5 cellular contexts compared by ENCODE assay signal in genomic region chrX:47116551-47117110, GRCh38. TPM values are rescaled to one million over a fixed set of nuclear protein-coding genes. Genes with fewer than 3 reads are reported as not detected.
"Had no signal": no experiment of that assay in that cellular context is flagged by ENCODE, and none has a peak within 500 bp of the region (broad histone marks: within the 10 kb centered on the region; RNA-seq: fewer than 3 reads in every experiment).

No MANE protein-coding gene starts in this region.

RNA-seq across cellular contexts. Expression of gene RGN, which starts 38.4 kb away (rescaled TPM):
- total RNA-seq: LHCN-M2, MCF 10A, NCI-H460, PC-3, SJSA1 had no signal
